9 cellular contexts compared by ENCODE assay signal in the genomic region with DNA sequence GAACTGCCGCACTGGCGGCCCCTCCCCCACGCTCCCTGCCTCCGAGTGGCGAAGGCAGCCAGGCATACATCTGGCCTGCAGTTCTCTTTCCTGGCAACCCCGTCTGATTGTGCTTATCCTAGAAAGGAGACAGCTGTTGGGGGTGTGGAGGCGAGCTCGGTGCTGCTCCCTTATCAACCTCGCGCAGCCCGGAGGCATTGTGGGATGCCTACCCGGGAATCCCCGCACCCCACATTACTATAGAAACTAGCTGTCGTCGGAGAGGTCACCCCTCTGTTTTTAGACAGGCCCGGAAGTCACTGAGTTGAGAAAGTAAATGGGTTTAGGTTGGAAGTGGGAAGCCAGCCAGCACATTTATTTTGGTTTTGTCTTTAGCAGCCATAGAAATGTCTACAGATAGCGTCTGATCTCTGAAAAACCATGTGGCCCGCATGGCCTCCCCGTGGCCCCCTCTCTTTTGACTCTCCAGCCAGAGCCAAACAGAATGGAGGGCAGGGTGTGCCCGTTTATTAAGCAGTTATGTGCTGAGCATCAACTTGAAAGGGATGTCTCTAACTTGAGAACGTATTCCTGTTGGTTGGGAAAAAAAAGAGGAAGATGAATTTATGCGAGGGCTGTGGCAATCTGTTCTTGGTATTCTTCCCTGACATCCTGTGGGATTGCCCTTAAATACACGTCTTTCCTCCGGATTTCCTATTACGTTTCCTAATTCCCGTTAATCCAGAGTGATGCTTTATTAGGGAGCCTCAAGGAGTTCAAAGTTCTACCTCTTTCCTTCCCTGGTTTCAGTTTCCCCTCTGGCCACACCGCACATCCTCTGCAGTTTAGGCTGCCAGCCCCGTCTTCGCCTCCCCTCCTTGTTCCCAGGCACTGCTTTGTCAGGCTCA. TPM values are rescaled to one million over a fixed set of nuclear protein-coding genes. Genes with fewer than 3 reads are reported as not detected.
DNase-seq lines count a peak whose midpoint lies in the region; ATAC-seq and TF ChIP-seq lines count a peak whose summit lies in the region.
"Had no signal": no experiment of that assay in that cellular context is flagged by ENCODE, and none has a peak within 500 bp of the region (broad histone marks: within the 10 kb centered on the region; RNA-seq: fewer than 3 reads in every experiment).

No MANE protein-coding gene starts in this region.

- 12 to 14% methylated on average over 29 of the region's 29 CpGs for WGBS in GM23248 (ENCODE audit: low coverage in 1 of 2, low lambda C conversion rate in 2 of 2, missing lambda C conversion rate in 2 of 2), 2 experiments
- 16 to 34% (median 23%) methylated on average over 26 to 29 of the region's 29 CpGs for WGBS in spleen, 5 donors

- peak overlapping the region; percentile 87 for H3K9ac ChIP-seq in GM23248

- BruUV-seq in A673 (replicated peaks; lab: Mats Ljungman, UMichigan), result no TSS peak

- H3K4me2 ChIP-seq in GM23248 (ENCODE audit: unreplicated experiment), result peak overlapping the region; percentile 83

- intact Hi-C loops in A673 (cut with micrococcal nuclease; ENCODE audit: unreplicated experiment) (loop anchor here (5.0 kb wide), 2 partner anchors 342 to 617 kb away; a partner anchor contains a TSS), left cardiac atrium (cut with DNase I) (loop anchor here in 1 of 2 donors (10.0 kb wide), 2 partner anchors 80 to 130 kb away; no protein-coding TSS in a partner anchor), spleen (cut with DNase I; ENCODE audit: low total_unique reads) (no loop called here)
- intact Hi-C loops in activated CD4-positive, alpha-beta memory T cell treated with anti-CD3 and anti-CD28 coated beads for 36 hours (cut with micrococcal nuclease), result loop anchor here (5.0 to 10.0 kb wide), 3 partner anchors 180 to 550 kb away; a partner anchor contains a TSS

- H3K4me1 Mint-ChIP-seq in activated CD4-positive, alpha-beta memory T cell treated with anti-CD3 and anti-CD28 coated beads for 36 hours (ENCODE audit: low read depth), result peaks cover 30% of the 10 kb centered on the region

- ATAC-seq in left cardiac atrium, result peak; percentile 45 to 67

- peaks cover 48% of the 10 kb centered on the region for H3K36me3 Mint-ChIP-seq in activated CD4-positive, alpha-beta memory T cell treated with anti-CD3 and anti-CD28 coated beads for 36 hours

- no peaks in the 10 kb centered on the region for H3K9me3 Mint-ChIP-seq in activated CD4-positive, alpha-beta memory T cell treated with anti-CD3 and anti-CD28 coated beads for 36 hours

- H2AFZ ChIP-seq in GM23248, result peak overlapping the region; percentile 36; the same call in 1 of the 2 replicates

- H3K27me3 Mint-ChIP-seq in activated CD4-positive, alpha-beta memory T cell treated with anti-CD3 and anti-CD28 coated beads for 36 hours, result peaks cover 44% of the 10 kb centered on the region

- CTCF ChIA-PET in A673 (lab: Charles Lee), result interaction anchor here (0.6 kb wide), 1 partner anchor 19 kb away, joined by 3 read pairs; no protein-coding TSS in a partner anchor
- CTCF ChIA-PET in activated CD4-positive, alpha-beta memory T cell treated with anti-CD3 and anti-CD28 coated beads for 36 hours (lab: Charles Lee), result interaction anchor here (1.2 kb wide), 1 partner anchor 31 kb away, joined by 3 read pairs; no protein-coding TSS in a partner anchor

- no peak overlapping the region for H3K27ac Mint-ChIP-seq in activated CD4-positive, alpha-beta memory T cell treated with anti-CD3 and anti-CD28 coated beads for 36 hours

- peaks cover 46% of the 10 kb centered on the region for H3K36me3 ChIP-seq in A673 (ENCODE audit: insufficient read depth, low read length, poor library complexity, severe bottlenecking)
- peaks cover 56% of the 10 kb centered on the region for H3K36me3 ChIP-seq in GM23248 (ENCODE audit: low read depth)
- no peaks in the 10 kb centered on the region for H3K36me3 ChIP-seq in spleen

- H3K4me1 ChIP-seq in A673 (ENCODE audit: insufficient read depth, low read length, poor library complexity, severe bottlenecking) (peaks cover 35% of the 10 kb centered on the region), GM23248 (ENCODE audit: insufficient read depth) (peaks cover 40% of the 10 kb centered on the region), spleen (peaks cover 6 to 77% (median 39%) of the 10 kb centered on the region in 6 donors)

- no peaks in the 10 kb centered on the region for H3K9me3 ChIP-seq in A673 (ENCODE audit: low read depth, low read length, poor library complexity, severe bottlenecking)
- no peaks in the 10 kb centered on the region for H3K9me3 ChIP-seq in GM23248 (ENCODE audit: low read depth)
- no peaks in the 10 kb centered on the region for H3K9me3 ChIP-seq in spleen

- POLR2A ChIA-PET in A673 (lab: Charles Lee; ENCODE audit: low non-redundant PET), result no interaction called here
- POLR2A ChIA-PET in activated CD4-positive, alpha-beta memory T cell treated with anti-CD3 and anti-CD28 coated beads for 36 hours (lab: Charles Lee), result no interaction called here

- no peaks in the 10 kb centered on the region for H3K9me2 ChIP-seq in GM23248 (ENCODE audit: insufficient read depth)

- in situ Hi-C loops in GM23248 (cut with MboI), result no loop called here

- H3K79me2 ChIP-seq in GM23248 (ENCODE audit: insufficient read depth), result peaks cover 52% of the 10 kb centered on the region

- DNase-seq in A673 (ENCODE audit: low spot score), result peak; percentile 92
- DNase-seq in GM23248, result peak; percentile 93
- DNase-seq in activated CD4-positive, alpha-beta memory T cell treated with anti-CD3 and anti-CD28 coated beads for 36 hours, result no peak
- DNase-seq in left cardiac atrium, result peak; percentile 91
- peak; percentile 68 for DNase-seq in spleen
- no peak for DNase-seq in NOMO-1 (lab: John Stamatoyannopoulos, UW; ENCODE audit: unreplicated experiment in 2 of 2)
- DNase-seq in NCI-H1436 (lab: John Stamatoyannopoulos, UW), result no peak
- no peak for DNase-seq in NCI-H2107 (lab: John Stamatoyannopoulos, UW)

- TF ChIP-seq CTCF in A673 (conservative IDR thresholded peaks at IDR 0.05; ENCODE audit: low read depth, low read length), result no peak
- no peak for TF ChIP-seq CTCF in spleen (IDR thresholded peaks at IDR 0.05 in 8 of 11, conservative IDR thresholded peaks at IDR 0.05 in 3 of 11)

- peaks cover 53% of the 10 kb centered on the region for H3F3A ChIP-seq in GM23248 (ENCODE audit: insufficient read depth)

- no peaks in the 10 kb centered on the region for H4K20me1 ChIP-seq in GM23248 (ENCODE audit: insufficient read depth)

- H3K27me3 ChIP-seq in A673 (replicated peaks; ENCODE audit: insufficient read depth, low read depth, low read length, poor library complexity) (no peaks in the 10 kb centered on the region), GM23248 (replicated peaks; ENCODE audit: insufficient read depth) (no peaks in the 10 kb centered on the region), spleen (replicated peaks in 1 of 7) (peaks cover 0 to 97% (median 47%) of the 10 kb centered on the region in 7 donors)

- H3K4me3 ChIP-seq in A673 (ENCODE audit: low read depth, low read length, poor library complexity, severe bottlenecking), result peak overlapping the region; percentile 12
- peak overlapping the region; percentile 88 for H3K4me3 ChIP-seq in GM23248
- H3K4me3 ChIP-seq in spleen, result peak overlapping the region in 2 of 8 donors; percentile 39 to 49

- H3K27ac ChIP-seq in A673 (ENCODE audit: low read depth, low read length, poor library complexity, severe bottlenecking) (peak overlapping the region; percentile 74), GM23248 (peak overlapping the region; percentile 47), spleen (peak overlapping the region in 7 of 8 donors; percentile 24 to 80 (median 74))
- H3K27ac ChIP-seq: VCaP had no signal

- no peak for TF ChIP-seq POLR2A in spleen (IDR thresholded peaks at IDR 0.05)

- peak overlapping the region; percentile 34 for H3K4me3 Mint-ChIP-seq in activated CD4-positive, alpha-beta memory T cell treated with anti-CD3 and anti-CD28 coated beads for 36 hours

RNA-seq across cellular contexts. Expression of a gene that starts 3.9 kb away (rescaled TPM):
- total RNA-seq in A673 (2021) (19.2 and 21.4 TPM in 2 replicates), left cardiac atrium (10 to 100 TPM; 13.5 to 17.5 TPM), spleen (10 to 100 TPM in 6 of 7 donors, 1 to 10 TPM in 1; 4.7 to 71.6 (median 30.3) TPM)
- total RNA-seq in GM23248 (2014; rRNA removed; shearing (Covaris generic)), result 281 and 330 TPM in 2 replicates
- polyA plus RNA-seq in GM23248 (2016; fragmentation: Nextera tagmentation; extraction: Ambion mirVana) (173 and 184 TPM in 2 replicates), spleen (1 to 10 TPM in 2 of 3 donors, under 1 TPM in 1; 0.80 to 3.2 (median 1.0) TPM)
- 10 to 100 TPM; 12.0 to 13.7 TPM for total RNA-seq in activated CD4-positive, alpha-beta memory T cell treated with anti-CD3 and anti-CD28 coated beads for 36 hours

Comparison
In these comparisons a context has a peak if more than half of its experiments do, and no peak if none do; other contexts are left out.
1. DNase-seq: peak in A673 (single experiment), GM23248 (single experiment), left cardiac atrium (single experiment) and spleen (single experiment); none in activated CD4-positive, alpha-beta memory T cell treated with anti-CD3 and anti-CD28 coated beads for 36 hours (single experiment), NOMO-1 (0 of 2), NCI-H1436 (single experiment) and NCI-H2107 (single experiment).
2. Peak in every context shown above with its lines, with median percentiles within 50 percentile points of each other: H3K27ac ChIP-seq.